ENCODE assay signal across 34 cellular contexts in the genomic region with DNA sequence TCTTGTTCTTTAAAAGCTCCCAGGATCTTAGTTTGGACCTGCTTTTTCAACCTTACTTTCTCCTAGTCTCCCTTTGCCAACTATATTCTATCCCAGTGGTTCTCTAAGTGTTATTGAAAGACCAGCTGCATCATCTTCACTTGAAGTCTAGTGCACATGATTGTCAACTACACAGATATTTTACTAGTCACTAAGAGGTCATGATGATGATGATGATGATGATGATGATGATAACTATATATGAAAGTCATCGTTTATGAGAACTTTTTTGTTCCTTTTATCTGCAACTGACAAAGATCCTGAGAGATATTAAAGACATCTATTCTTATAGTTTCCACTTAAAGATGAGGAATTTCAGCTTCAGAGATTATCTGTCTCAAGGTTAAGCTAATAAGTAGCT.
"Had no signal": no experiment of that assay in that cellular context is flagged by ENCODE, and none has a peak within 500 bp of the region (broad histone marks: within the 10 kb centered on the region; RNA-seq: fewer than 3 reads in every experiment).

No MANE protein-coding gene starts in this region.

- H3K4me3 ChIP-seq: MG63 had no signal

- H3K36me3 ChIP-seq: MG63 had no signal

- H3K27me3 ChIP-seq: MG63 had no signal

- DNase-seq: Karpas-422, Kasumi-1, MG63, MM.1S, MV-4-11, NCI-H1048, NCI-H1092, NCI-H1092 treated with DMSO at 0.1 percent for 48 hours, NCI-H1105, NCI-H1105 treated with DMSO at 0.1 percent for 48 hours, NCI-H1417, NCI-H1417 treated with DMSO at 0.1 percent for 48 hours, NCI-H1436, NCI-H1436 treated with DMSO at 0.1 percent for 48 hours, NCI-H146, NCI-H1694, NCI-H1694 treated with DMSO at 0.1 percent for 48 hours, NCI-H187, NCI-H187 treated with DMSO at 0.1 percent for 48 hours, NCI-H1930, NCI-H2029, NCI-H2029 treated with DMSO at 0.1 percent for 48 hours, NCI-H2081, NCI-H2081 treated with DMSO at 0.1 percent for 48 hours, NCI-H2107, NCI-H2171, NCI-H2171 treated with DMSO at 0.1 percent for 48 hours, NCI-H2227 treated with DMSO at 0.1 percent for 48 hours, NCI-H226, NCI-H345, NCI-H446, NCI-H446 treated with DMSO at 0.1 percent for 48 hours, NCI-H510A, NCI-H510A treated with DMSO at 0.1 percent for 48 hours had no signal

- H3K9me3 ChIP-seq: MG63 had no signal
